13 cellular contexts compared by ENCODE assay signal in genomic region chr12:53051881-53052412, GRCh38. TPM values are rescaled to one million over a fixed set of nuclear protein-coding genes. Genes with fewer than 3 reads are reported as not detected.
DNase-seq lines count a peak whose midpoint lies in the region; ATAC-seq and TF ChIP-seq lines count a peak whose summit lies in the region.
"Had no signal": no experiment of that assay in that cellular context is flagged by ENCODE, and none has a peak within 500 bp of the region (broad histone marks: within the 10 kb centered on the region; RNA-seq: fewer than 3 reads in every experiment).

No MANE protein-coding gene starts in this region.

- H3F3A ChIP-seq in neural progenitor cell (ENCODE audit: low read depth), result peaks cover 27% of the 10 kb centered on the region

- no peak for DNase-seq in activated T-cell treated with anti-CD3 and anti-CD28 coated beads, Interleukin-2, amount 50 U/mL, for 4 hours
- DNase-seq in activated T-cell treated with anti-CD3 and anti-CD28 coated beads for 4 hours (no peak), esophagus muscularis mucosa (ENCODE audit: extremely low spot score) (no peak), neural progenitor cell (ENCODE audit: low spot score) (no peak), vagina (ENCODE audit: extremely low spot score in 2 of 2) (peak in 1 of 2 donors; percentile 90), NCI-H2171 treated with DMSO at 0.1 percent for 48 hours (lab: John Stamatoyannopoulos, UW) (no peak), cerebellar cortex (ENCODE audit: low spot score) (no peak)
- DNase-seq: AML-193, foreskin keratinocyte had no signal

- no peak for TF ChIP-seq POLR2A in esophagus muscularis mucosa (IDR thresholded peaks at IDR 0.05; ENCODE audit: low read depth)
- no peak for TF ChIP-seq POLR2A in vagina (IDR thresholded peaks at IDR 0.05)

- no peaks in the 10 kb centered on the region for H3K9me3 Mint-ChIP-seq in activated T-cell treated with anti-CD3 and anti-CD28 coated beads, Interleukin-2, amount 50 U/mL, for 4 hours
- H3K9me3 Mint-ChIP-seq in neural progenitor cell, result no peaks in the 10 kb centered on the region

- H3K27ac ChIP-seq in esophagus muscularis mucosa (replicated peaks in 1 of 4) (peak overlapping the region; percentile 97 to 99 (median 98)), neural progenitor cell (no peak overlapping the region), vagina (peak overlapping the region; percentile 96)
- H3K27ac ChIP-seq: foreskin keratinocyte, neutrophil had no signal

- no peaks in the 10 kb centered on the region for H3K9me3 ChIP-seq in esophagus muscularis mucosa
- H3K9me3 ChIP-seq in neural progenitor cell (ENCODE audit: low read depth), result no peaks in the 10 kb centered on the region
- H3K9me3 ChIP-seq in vagina, result no peaks in the 10 kb centered on the region
- H3K9me3 ChIP-seq: HAP-1, neutrophil had no signal

- peak overlapping the region; percentile 19 for H3K4me3 Mint-ChIP-seq in activated T-cell treated with anti-CD3 and anti-CD28 coated beads, Interleukin-2, amount 50 U/mL, for 4 hours
- peak overlapping the region; percentile 44 for H3K4me3 Mint-ChIP-seq in neural progenitor cell

- H3K36me3 ChIP-seq in esophagus muscularis mucosa, result peaks cover 5 to 47% (median 23%) of the 10 kb centered on the region in 4 donors
- no peaks in the 10 kb centered on the region for H3K36me3 ChIP-seq in neural progenitor cell
- H3K36me3 ChIP-seq in vagina, result peaks cover 0 to 16% of the 10 kb centered on the region in 2 donors
- H3K36me3 ChIP-seq: HAP-1, neutrophil had no signal

- no peaks in the 10 kb centered on the region for H3K36me3 Mint-ChIP-seq in activated T-cell treated with anti-CD3 and anti-CD28 coated beads, Interleukin-2, amount 50 U/mL, for 4 hours (ENCODE audit: insufficient read depth)
- H3K36me3 Mint-ChIP-seq in neural progenitor cell, result no peaks in the 10 kb centered on the region

- no peaks in the 10 kb centered on the region for H3K79me2 ChIP-seq in neural progenitor cell (ENCODE audit: low read depth)

- H3K4me2 ChIP-seq in neural progenitor cell, result no peak overlapping the region

- peaks cover 30% of the 10 kb centered on the region for H4K20me1 ChIP-seq in neural progenitor cell (ENCODE audit: low read depth)

- H3K27ac Mint-ChIP-seq in neural progenitor cell, result no peak overlapping the region

- H3K27me3 ChIP-seq in esophagus muscularis mucosa (no peaks in the 10 kb centered on the region), neural progenitor cell (peaks cover 11% of the 10 kb centered on the region), vagina (no peaks in the 10 kb centered on the region)
- H3K27me3 ChIP-seq: foreskin keratinocyte had no signal

- H3K4me1 Mint-ChIP-seq in activated T-cell treated with anti-CD3 and anti-CD28 coated beads, Interleukin-2, amount 50 U/mL, for 4 hours (ENCODE audit: low read depth), result peaks cover 15% of the 10 kb centered on the region
- peaks cover 48% of the 10 kb centered on the region for H3K4me1 Mint-ChIP-seq in neural progenitor cell

- H2AFZ ChIP-seq in neural progenitor cell (replicated peaks), result no peak overlapping the region

- no peak overlapping the region for H3K9ac ChIP-seq in neural progenitor cell

- intact Hi-C loops in esophagus muscularis mucosa (cut with DNase I) (no loop called here), vagina (cut with DNase I) (no loop called here)

- no peaks in the 10 kb centered on the region for H3K27me3 Mint-ChIP-seq in activated T-cell treated with anti-CD3 and anti-CD28 coated beads, Interleukin-2, amount 50 U/mL, for 4 hours (ENCODE audit: low read depth)
- peaks cover 20% of the 10 kb centered on the region for H3K27me3 Mint-ChIP-seq in neural progenitor cell (ENCODE audit: insufficient read depth, low read depth)

- H3K4me3 ChIP-seq in esophagus muscularis mucosa, result peak overlapping the region; percentile 76 to 82 (median 79)
- H3K4me3 ChIP-seq in neural progenitor cell, result no peak overlapping the region
- peak overlapping the region; percentile 73 to 86 for H3K4me3 ChIP-seq in vagina
- H3K4me3 ChIP-seq: HAP-1 had no signal

- H3K4me1 ChIP-seq in esophagus muscularis mucosa, result peaks cover 67 to 95% (median 92%) of the 10 kb centered on the region in 4 donors
- H3K4me1 ChIP-seq in neural progenitor cell, result peaks cover 40% of the 10 kb centered on the region
- peaks cover 75% of the 10 kb centered on the region for H3K4me1 ChIP-seq in vagina
- H3K4me1 ChIP-seq: foreskin keratinocyte had no signal

- no peak for TF ChIP-seq CTCF in esophagus muscularis mucosa (IDR thresholded peaks at IDR 0.05)
- TF ChIP-seq CTCF in neural progenitor cell (IDR thresholded peaks at IDR 0.05), result no peak
- no peak for TF ChIP-seq CTCF in vagina (IDR thresholded peaks at IDR 0.05)

- no peak for ATAC-seq in activated T-cell treated with anti-CD3 and anti-CD28 coated beads, Interleukin-2, amount 50 U/mL, for 4 hours
- ATAC-seq in HG02571 (IDR thresholded peaks at IDR 0.05; ENCODE audit: unreplicated experiment), result no peak
- ATAC-seq: foreskin keratinocyte had no signal

- TF ChIP-seq EP300 in esophagus muscularis mucosa (IDR thresholded peaks at IDR 0.05), result no peak

- 19% methylated on average over 2 of the region's 7 CpGs for WGBS in esophagus muscularis mucosa

RNA-seq across cellular contexts. Expression of gene TNS2, which starts 2.1 kb away (rescaled TPM):
- total RNA-seq in activated T-cell treated with anti-CD3 and anti-CD28 coated beads, Interleukin-2, amount 50 U/mL, for 4 hours, result 1 to 10 TPM in 2 of 3 donors, under 1 TPM in 1; 0.87 to 2.5 (median 2.1) TPM
- total RNA-seq in esophagus muscularis mucosa, result 100 to 1,000 TPM; 173 to 226 (median 202) TPM
- 0.24 and 0.28 TPM in 2 replicates for total RNA-seq in neural progenitor cell (ENCODE audit: low replicate concordance)
- 235 TPM for total RNA-seq in vagina

RNA-seq across cellular contexts. Expression of gene SPRYD3, which starts 27.2 kb away (rescaled TPM):
- 10 to 100 TPM; 48.3 to 57.8 (median 50.7) TPM for total RNA-seq in activated T-cell treated with anti-CD3 and anti-CD28 coated beads, Interleukin-2, amount 50 U/mL, for 4 hours
- 100 to 1,000 TPM in 2 of 4 donors, 10 to 100 TPM in 2; 79.7 to 125 (median 99.1) TPM for total RNA-seq in esophagus muscularis mucosa
- 5.4 and 6.7 TPM in 2 replicates for total RNA-seq in neural progenitor cell (ENCODE audit: low replicate concordance)
- 27.0 TPM for total RNA-seq in vagina

RNA-seq across cellular contexts. Expression of gene IGFBP6, which starts 45.5 kb away (rescaled TPM):
- under 1 TPM; 0.29 to 0.43 (median 0.38) TPM for total RNA-seq in activated T-cell treated with anti-CD3 and anti-CD28 coated beads, Interleukin-2, amount 50 U/mL, for 4 hours
- total RNA-seq in esophagus muscularis mucosa (1,000 to 10,000 TPM in 1 of 4 donors, 100 to 1,000 TPM in 3; 626 to 1,141 (median 795) TPM), neural progenitor cell (ENCODE audit: low replicate concordance) (2.5 and 2.6 TPM in 2 replicates), vagina (684 TPM)
- total RNA-seq: T-helper 1 cell treated with Interleukin-12 subunit alpha and Interleukin-12 subunit beta and Interleukin-4 antibody, amounts not matched to agents 30 ng/mL and 1 ng/mL, for 36 hours had no signal

RNA-seq across cellular contexts. Expression of gene EIF4B, which starts 45.7 kb away (rescaled TPM):
- total RNA-seq in activated T-cell treated with anti-CD3 and anti-CD28 coated beads, Interleukin-2, amount 50 U/mL, for 4 hours, result 100 to 1,000 TPM; 617 to 659 (median 632) TPM
- total RNA-seq in esophagus muscularis mucosa (100 to 1,000 TPM; 400 to 648 (median 576) TPM), neural progenitor cell (ENCODE audit: low replicate concordance) (774 and 833 TPM in 2 replicates), vagina (339 TPM)

RNA-seq across cellular contexts. Expression of gene SOAT2, which starts 51.3 kb away (rescaled TPM):
- under 1 TPM; 0.15 to 0.54 (median 0.32) TPM for total RNA-seq in activated T-cell treated with anti-CD3 and anti-CD28 coated beads, Interleukin-2, amount 50 U/mL, for 4 hours
- total RNA-seq in esophagus muscularis mucosa (not detected), neural progenitor cell (ENCODE audit: low replicate concordance) (not detected in 2 replicates), vagina (0.74 TPM)
- total RNA-seq: foreskin keratinocyte; T-helper 1 cell treated with Interleukin-12 subunit alpha and Interleukin-12 subunit beta and Interleukin-4 antibody, amounts not matched to agents 30 ng/mL and 1 ng/mL, for 36 hours had no signal

Comparison
In these comparisons a context has a peak if more than half of its experiments do, and no peak if none do; other contexts are left out.
1. RNA of gene TNS2, which starts 2.1 kb away (total RNA-seq): 235 TPM in vagina (single experiment) and 173 to 226 TPM in esophagus muscularis mucosa; 0.87 to 2.5 TPM in activated T-cell treated with anti-CD3 and anti-CD28 coated beads, Interleukin-2, amount 50 U/mL, for 4 hours and 0.24 to 0.28 TPM in neural progenitor cell; every median in the first group is over 10 times any median in the second.
2. RNA of gene IGFBP6, which starts 45.5 kb away (total RNA-seq): 626 to 1,141 TPM in esophagus muscularis mucosa and 684 TPM in vagina (single experiment); 2.5 to 2.6 TPM in neural progenitor cell and 0.29 to 0.43 TPM in activated T-cell treated with anti-CD3 and anti-CD28 coated beads, Interleukin-2, amount 50 U/mL, for 4 hours; every median in the first group is over 100 times any median in the second.